ENCODE assay signal across 1 cellular context in genomic region chr10:73839276-73839966, GRCh38.
TF ChIP-seq lines count a peak whose summit lies in the region.

No MANE protein-coding gene starts in this region.

TF ChIP-seq in HepG2, 621 proteins besides CTCF, POLR2A, EP300 and RAD21 (continued from another document):
- TF ChIP-seq ZBTB33 (CRISPR knock-in tag; IDR thresholded peaks at IDR 0.05), result peak; percentile 65
